Comparison of ENCODE assay signal across 9 cellular contexts in genomic region chr6:129671442-129672344, GRCh38. TPM values are rescaled to one million over a fixed set of nuclear protein-coding genes. Genes with fewer than 3 reads are reported as not detected.
A peak's percentile ranks its signal among the peaks of the same experiment; 100 is the strongest.
DNase-seq lines count a peak whose midpoint lies in the region; ATAC-seq and TF ChIP-seq lines count a peak whose summit lies in the region.
"Had no signal": no experiment of that assay in that cellular context is flagged by ENCODE, and none has a peak within 500 bp of the region (broad histone marks: within the 10 kb centered on the region; RNA-seq: fewer than 3 reads in every experiment).

No MANE protein-coding gene starts in this region.

- CTCF ChIA-PET in A673 (lab: Charles Lee) (no interaction called here), WTC11 (lab: Charles Lee) (interaction anchor here (0.7 to 2.4 kb wide), 8 partner anchors 13 to 350 kb away, joined by 3 to 7 read pairs (median 4); partner anchors contain the start of gene ARHGAP18)

- H3K4me3 ChIP-seq in A673 (ENCODE audit: low read depth, low read length, poor library complexity, severe bottlenecking) (no peak overlapping the region), osteoblast (ENCODE audit: insufficient read depth, low read length) (no peak overlapping the region)

- TF ChIP-seq CTCF in A673 (conservative IDR thresholded peaks at IDR 0.05; ENCODE audit: low read depth, low read length), result peak; percentile 45; the same call in 1 of the 2 replicates
- no peak for TF ChIP-seq CTCF in WTC11 (IDR thresholded peaks at IDR 0.05)
- peak; percentile 25 for TF ChIP-seq CTCF in osteoblast (IDR thresholded peaks at IDR 0.05; ENCODE audit: extremely low read depth, low read depth, low read length)

- H3K4me1 ChIP-seq in A673 (ENCODE audit: insufficient read depth, low read length, poor library complexity, severe bottlenecking) (peaks cover 37% of the 10 kb centered on the region), osteoblast (ENCODE audit: insufficient read depth, low read length) (peaks cover 49% of the 10 kb centered on the region)

- BruUV-seq in A673 (replicated peaks; lab: Mats Ljungman, UMichigan), result no TSS peak

- ATAC-seq in GM19395 (IDR thresholded peaks at IDR 0.05; ENCODE audit: unreplicated experiment) (peak; percentile 89), HG03439 (IDR thresholded peaks at IDR 0.05; ENCODE audit: unreplicated experiment) (peak; percentile 80), WTC11 (peak; percentile 86)

- H3K4me2 ChIP-seq in osteoblast (ENCODE audit: insufficient read depth, low read length), result peak overlapping the region; percentile 56

- H3K4me1 Mint-ChIP-seq in WTC11, result peaks cover 36% of the 10 kb centered on the region

- DNase-seq in A673 (ENCODE audit: low spot score), result peak; percentile 53
- DNase-seq in WTC11 (ENCODE audit: low spot score), result no peak
- peak; percentile 51 for DNase-seq in dermis blood vessel endothelial cell
- no peak for DNase-seq in osteoblast (ENCODE audit: insufficient read length, low spot score, missing footprints)
- no peak for DNase-seq in dedifferentiated amniotic fluid mesenchymal stem cell (ENCODE audit: extremely low spot score)
- DNase-seq in H4 (ENCODE audit: low spot score), result no peak

- POLR2A ChIA-PET in A673 (lab: Charles Lee; ENCODE audit: low non-redundant PET), result no interaction called here
- POLR2A ChIA-PET in WTC11 (lab: Charles Lee), result no interaction called here

- no peak overlapping the region for H2AFZ ChIP-seq in osteoblast (ENCODE audit: low read length)

- no peaks in the 10 kb centered on the region for H3K36me3 Mint-ChIP-seq in WTC11

- intact Hi-C loops in A673 (cut with micrococcal nuclease; ENCODE audit: unreplicated experiment), result loop anchor here (5.0 kb wide), 1 partner anchor 41 kb away; the partner anchor contains the start of gene ARHGAP18

- H3K27ac ChIP-seq in A673 (ENCODE audit: low read depth, low read length, poor library complexity, severe bottlenecking), result peak overlapping the region; percentile 76
- H3K27ac ChIP-seq in osteoblast (ENCODE audit: low read depth, low read length), result peak overlapping the region; percentile 65
- H3K27ac ChIP-seq: C4-2B had no signal

- H4K20me1 ChIP-seq in osteoblast (ENCODE audit: insufficient read depth, low read length), result no peaks in the 10 kb centered on the region

- H3K36me3 ChIP-seq in A673 (ENCODE audit: insufficient read depth, low read length, poor library complexity, severe bottlenecking) (no peaks in the 10 kb centered on the region), osteoblast (ENCODE audit: insufficient read depth, low read length) (no peaks in the 10 kb centered on the region)

- no peaks in the 10 kb centered on the region for H3K9me3 Mint-ChIP-seq in WTC11

- H3K9me3 ChIP-seq in A673 (ENCODE audit: low read depth, low read length, poor library complexity, severe bottlenecking) (no peaks in the 10 kb centered on the region), osteoblast (ENCODE audit: low read depth, low read length) (no peaks in the 10 kb centered on the region)

- H3K27me3 ChIP-seq in A673 (replicated peaks; ENCODE audit: insufficient read depth, low read depth, low read length, poor library complexity) (no peaks in the 10 kb centered on the region), osteoblast (ENCODE audit: insufficient read depth, low read length) (no peaks in the 10 kb centered on the region)

- H3K4me3 Mint-ChIP-seq in WTC11, result no peak overlapping the region

- H3K79me2 ChIP-seq in osteoblast (ENCODE audit: insufficient read depth, low read length), result peaks cover 72% of the 10 kb centered on the region

- H3K27me3 Mint-ChIP-seq in WTC11 (ENCODE audit: low read depth), result no peaks in the 10 kb centered on the region

- no peak overlapping the region for H3K27ac Mint-ChIP-seq in WTC11

TF ChIP-seq in WTC11, 78 proteins besides CTCF, POLR2A, EP300 and RAD21 (continues in another document):
- TF ChIP-seq ZNF232 (CRISPR knock-in tag; IDR thresholded peaks at IDR 0.05) (no peak), ZNF138 (CRISPR knock-in tag; conservative IDR thresholded peaks at IDR 0.05) (no peak), ZBTB43 (CRISPR knock-in tag; IDR thresholded peaks at IDR 0.05) (no peak), PRDM15 (CRISPR knock-in tag; IDR thresholded peaks at IDR 0.05) (no peak), CREM (CRISPR knock-in tag; IDR thresholded peaks at IDR 0.05) (no peak), CREB1 (CRISPR knock-in tag; IDR thresholded peaks at IDR 0.05) (no peak), NR3C1 (CRISPR knock-in tag; conservative IDR thresholded peaks at IDR 0.05; ENCODE audit: low read depth) (no peak), ATF1 (CRISPR knock-in tag; IDR thresholded peaks at IDR 0.05) (no peak), MLX (CRISPR knock-in tag; IDR thresholded peaks at IDR 0.05) (no peak), PREB (CRISPR knock-in tag; IDR thresholded peaks at IDR 0.05; ENCODE audit: borderline replicate concordance) (no peak), ZNF317 (CRISPR knock-in tag; IDR thresholded peaks at IDR 0.05; ENCODE audit: borderline replicate concordance, low read depth) (no peak), FOXJ3 (CRISPR knock-in tag; IDR thresholded peaks at IDR 0.05; ENCODE audit: borderline replicate concordance) (no peak), SMAD4 (CRISPR knock-in tag; IDR thresholded peaks at IDR 0.05) (no peak), ZNF512 (CRISPR knock-in tag; IDR thresholded peaks at IDR 0.05; ENCODE audit: borderline replicate concordance) (no peak)

RNA-seq across cellular contexts. Expression of gene ARHGAP18, which starts 38.3 kb away (rescaled TPM):
- 12.7 and 14.2 TPM in 2 replicates for total RNA-seq in A673 (2021)
- 3.7 to 4.6 TPM (median 4.4 TPM) in 3 replicates for total RNA-seq in WTC11 (2021)
- 110 and 119 TPM in 2 replicates for total RNA-seq in dermis blood vessel endothelial cell
- 16.8 and 21.0 TPM in 2 replicates for total RNA-seq in osteoblast
- 8.0 and 8.9 TPM in 2 replicates for total RNA-seq in H4 (2014; rRNA removed; shearing (Covaris generic))

Comparison
In these comparisons a context has a peak if more than half of its experiments do, and no peak if none do; other contexts are left out.
1. DNase-seq: peak in A673 (single experiment) and dermis blood vessel endothelial cell (single experiment); none in WTC11 (single experiment), osteoblast (single experiment), dedifferentiated amniotic fluid mesenchymal stem cell (single experiment) and H4 (single experiment).
2. Peak in every context shown above with its lines, with median percentiles within 50 percentile points of each other: ATAC-seq.